Comparison of ENCODE assay signal across 8 cellular contexts in genomic region chr9:111298831-111299603, GRCh38. TPM values are rescaled to one million over a fixed set of nuclear protein-coding genes. Genes with fewer than 3 reads are reported as not detected.
A peak's percentile ranks its signal among the peaks of the same experiment; 100 is the strongest.
DNase-seq lines count a peak whose midpoint lies in the region; ATAC-seq and TF ChIP-seq lines count a peak whose summit lies in the region.

No MANE protein-coding gene starts in this region.

- no peak for DNase-seq in BE2C
- DNase-seq in NCI-H1694 (lab: John Stamatoyannopoulos, UW), result peak; percentile 35
- DNase-seq in WTC11 (ENCODE audit: low spot score), result no peak
- peak in 40 of 42 donors; percentile 14 to 81 (median 51) for DNase-seq in head of caudate nucleus
- no peak for DNase-seq in progenitor cell of endocrine pancreas (ENCODE audit: low spot score, unreplicated experiment)
- DNase-seq in 8988T, result no peak

- POLR2A ChIA-PET in WTC11 (lab: Charles Lee), result no interaction called here

- H3K4me3 ChIP-seq in BE2C (ENCODE audit: low read depth, low read length), result peak overlapping the region; percentile 38

- H3K27me3 Mint-ChIP-seq in WTC11 (ENCODE audit: low read depth) (no peaks in the 10 kb centered on the region), progenitor cell of endocrine pancreas (no peaks in the 10 kb centered on the region)

- TF ChIP-seq CTCF in BE2C (IDR thresholded peaks at IDR 0.05; ENCODE audit: low read depth, low read length) (peak; percentile 73), WTC11 (IDR thresholded peaks at IDR 0.05) (peak; percentile 82), progenitor cell of endocrine pancreas (IDR thresholded peaks at IDR 0.05; ENCODE audit: unreplicated experiment) (peak; percentile 90)

- peak; percentile 54 for ATAC-seq in GM18909 (IDR thresholded peaks at IDR 0.05; ENCODE audit: poor library complexity, unreplicated experiment)
- peak; percentile 57 for ATAC-seq in WTC11
- no peak for ATAC-seq in GM18520 (IDR thresholded peaks at IDR 0.05; ENCODE audit: unreplicated experiment)

- no peaks in the 10 kb centered on the region for H3K27me3 ChIP-seq in BE2C

- H3K4me1 Mint-ChIP-seq in WTC11 (peaks cover 15% of the 10 kb centered on the region), progenitor cell of endocrine pancreas (ENCODE audit: low read depth) (peaks cover 7% of the 10 kb centered on the region)

- no peaks in the 10 kb centered on the region; the same call in 1 of the 2 replicates for H3K4me1 ChIP-seq in BE2C

- peaks cover 12% of the 10 kb centered on the region for H3K9me3 Mint-ChIP-seq in WTC11
- H3K9me3 Mint-ChIP-seq in progenitor cell of endocrine pancreas (ENCODE audit: low read depth), result no peaks in the 10 kb centered on the region

- H3K36me3 ChIP-seq in BE2C, result no peaks in the 10 kb centered on the region

- H3K27ac Mint-ChIP-seq in WTC11 (0 out of 2 replicates have a peak overlapping the region, but pooled peaks have one; percentile 32), progenitor cell of endocrine pancreas (no peak overlapping the region)

- CTCF ChIA-PET in WTC11 (lab: Charles Lee), result interaction anchor here (0.8 to 1.9 kb wide), 4 partner anchors 58 to 457 kb away, joined by 3 to 8 read pairs (median 4); no protein-coding TSS in a partner anchor

- no peaks in the 10 kb centered on the region for H3K9me3 ChIP-seq in BE2C

- H3K36me3 Mint-ChIP-seq in WTC11 (peaks cover 5% of the 10 kb centered on the region), progenitor cell of endocrine pancreas (ENCODE audit: insufficient read depth) (no peaks in the 10 kb centered on the region)

- intact Hi-C loops in head of caudate nucleus (cut with DNase I), result no loop called here

- no peak overlapping the region for H3K4me3 Mint-ChIP-seq in WTC11
- H3K4me3 Mint-ChIP-seq in progenitor cell of endocrine pancreas (ENCODE audit: low read depth), result peak overlapping the region; percentile 19

TF ChIP-seq in WTC11, 78 proteins besides CTCF, POLR2A, EP300 and RAD21:
- no peak for TF ChIP-seq ZNF263 (CRISPR knock-in tag; IDR thresholded peaks at IDR 0.05; ENCODE audit: low read depth)

RNA-seq across cellular contexts. Expression of gene OR2K2, which starts 31.0 kb away (rescaled TPM):
- polyA plus RNA-seq in BE2C (2012; ENCODE audit: insufficient read depth, insufficient read length, low read depth), result not detected
- not detected in 3 replicates for total RNA-seq in WTC11 (2021)
- total RNA-seq in progenitor cell of endocrine pancreas, result not detected in 2 replicates

Comparison
In these comparisons a context has a peak if more than half of its experiments do, and no peak if none do; other contexts are left out.
1. DNase-seq: peak in NCI-H1694 (single experiment) and head of caudate nucleus (40 of 42); none in BE2C (single experiment), WTC11 (single experiment), progenitor cell of endocrine pancreas (single experiment) and 8988T (single experiment).
2. Peak in every context shown above with its lines, with median percentiles within 50 percentile points of each other: CTCF ChIP-seq.